1 cellular context compared by ENCODE assay signal in the genomic region with DNA sequence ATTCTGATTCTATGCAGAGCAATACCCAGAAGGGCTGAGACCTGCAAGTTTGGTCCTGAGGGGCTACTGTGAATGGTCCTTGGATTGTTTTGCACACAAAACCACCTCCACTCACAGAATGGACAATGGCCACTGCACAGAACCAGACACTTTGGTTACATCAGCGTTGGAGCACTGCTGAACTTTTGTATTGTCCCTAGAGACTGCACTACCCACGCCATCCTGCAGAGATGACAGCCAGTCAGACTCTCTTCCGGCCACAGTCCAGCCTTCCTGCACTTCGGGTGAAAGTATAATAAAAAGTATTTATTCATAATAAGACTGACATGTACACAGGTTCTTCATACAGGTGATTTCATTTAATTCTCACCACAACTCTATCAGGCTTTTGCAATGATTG.
TF ChIP-seq lines count a peak whose summit lies in the region.

No MANE protein-coding gene starts in this region.

TF ChIP-seq in HepG2, 621 proteins besides CTCF, POLR2A, EP300 and RAD21 (continued from another document):
- no peak for TF ChIP-seq ZNF234 (CRISPR knock-in tag; conservative IDR thresholded peaks at IDR 0.05)
- no peak for TF ChIP-seq FOXA3 (CRISPR knock-in tag; IDR thresholded peaks at IDR 0.05)
- TF ChIP-seq KMT2A (CRISPR knock-in tag; IDR thresholded peaks at IDR 0.05): no peak
- TF ChIP-seq KLF6 (CRISPR knock-in tag; IDR thresholded peaks at IDR 0.05): no peak
- TF ChIP-seq, protein P1, sequence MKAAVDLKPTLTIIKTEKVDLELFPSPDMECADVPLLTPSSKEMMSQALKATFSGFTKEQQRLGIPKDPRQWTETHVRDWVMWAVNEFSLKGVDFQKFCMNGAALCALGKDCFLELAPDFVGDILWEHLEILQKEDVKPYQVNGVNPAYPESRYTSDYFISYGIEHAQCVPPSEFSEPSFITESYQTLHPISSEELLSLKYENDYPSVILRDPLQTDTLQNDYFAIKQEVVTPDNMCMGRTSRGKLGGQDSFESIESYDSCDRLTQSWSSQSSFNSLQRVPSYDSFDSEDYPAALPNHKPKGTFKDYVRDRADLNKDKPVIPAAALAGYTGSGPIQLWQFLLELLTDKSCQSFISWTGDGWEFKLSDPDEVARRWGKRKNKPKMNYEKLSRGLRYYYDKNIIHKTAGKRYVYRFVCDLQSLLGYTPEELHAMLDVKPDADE (CRISPR knock-in tag; IDR thresholded peaks at IDR 0.05): no peak
- no peak for TF ChIP-seq ZBTB40 (IDR thresholded peaks at IDR 0.05)
- no peak for TF ChIP-seq ZBTB40 (CRISPR knock-in tag; IDR thresholded peaks at IDR 0.05)
- TF ChIP-seq, protein P2, sequence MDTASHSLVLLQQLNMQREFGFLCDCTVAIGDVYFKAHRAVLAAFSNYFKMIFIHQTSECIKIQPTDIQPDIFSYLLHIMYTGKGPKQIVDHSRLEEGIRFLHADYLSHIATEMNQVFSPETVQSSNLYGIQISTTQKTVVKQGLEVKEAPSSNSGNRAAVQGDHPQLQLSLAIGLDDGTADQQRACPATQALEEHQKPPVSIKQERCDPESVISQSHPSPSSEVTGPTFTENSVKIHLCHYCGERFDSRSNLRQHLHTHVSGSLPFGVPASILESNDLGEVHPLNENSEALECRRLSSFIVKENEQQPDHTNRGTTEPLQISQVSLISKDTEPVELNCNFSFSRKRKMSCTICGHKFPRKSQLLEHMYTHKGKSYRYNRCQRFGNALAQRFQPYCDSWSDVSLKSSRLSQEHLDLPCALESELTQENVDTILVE (CRISPR knock-in tag; IDR thresholded peaks at IDR 0.05): no peak
- TF ChIP-seq CCDC6 (CRISPR knock-in tag; IDR thresholded peaks at IDR 0.05): no peak
- TF ChIP-seq PBX2 (CRISPR knock-in tag; IDR thresholded peaks at IDR 0.05): no peak
- TF ChIP-seq HES4 (CRISPR knock-in tag; IDR thresholded peaks at IDR 0.05; ENCODE audit: borderline replicate concordance): no peak
- TF ChIP-seq RAD51 (IDR thresholded peaks at IDR 0.05; ENCODE audit: borderline replicate concordance): no peak
- TF ChIP-seq MTERF4 (CRISPR knock-in tag; IDR thresholded peaks at IDR 0.05): no peak
